In the genomic region with DNA sequence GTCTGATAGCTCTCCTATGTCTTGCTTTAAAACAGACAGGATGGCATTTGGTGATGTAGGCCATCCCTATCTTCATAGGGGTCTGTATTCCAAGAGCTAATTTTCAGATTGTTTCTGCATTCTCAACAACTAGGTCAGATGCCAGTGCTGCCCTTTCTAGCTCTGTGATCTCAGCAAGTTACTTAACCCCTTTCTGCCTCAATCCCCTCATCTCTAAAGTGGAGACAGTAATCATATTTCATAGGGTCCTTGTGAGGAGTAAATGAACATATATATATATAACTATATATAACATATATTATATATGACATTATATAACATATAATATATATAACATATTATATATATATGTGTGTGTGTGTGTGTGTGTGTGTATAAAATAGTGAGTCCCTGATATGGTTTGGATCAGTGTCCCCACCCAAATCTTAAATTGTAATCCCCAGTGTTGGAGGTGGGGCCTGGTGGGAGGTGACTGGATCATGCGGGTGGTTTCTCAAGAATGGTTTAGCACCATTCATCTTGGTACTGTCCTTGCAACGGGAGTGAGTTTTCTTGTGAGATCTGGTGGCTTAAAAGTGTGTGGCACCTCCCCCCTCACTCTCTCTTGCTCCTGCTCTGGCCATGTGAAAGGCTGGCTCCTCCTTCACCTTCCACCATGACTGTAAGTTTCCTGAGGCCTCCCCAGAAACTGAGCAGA, we compare ENCODE assay signal across 13 cellular contexts. TPM values are rescaled to one million over a fixed set of nuclear protein-coding genes. Genes with fewer than 3 reads are reported as not detected.
A peak's percentile ranks its signal among the peaks of the same experiment; 100 is the strongest.
DNase-seq lines count a peak whose midpoint lies in the region; ATAC-seq and TF ChIP-seq lines count a peak whose summit lies in the region.
"Had no signal": no experiment of that assay in that cellular context is flagged by ENCODE, and none has a peak within 500 bp of the region (broad histone marks: within the 10 kb centered on the region; RNA-seq: fewer than 3 reads in every experiment).

No MANE protein-coding gene starts in this region.

- H3K4me3 Mint-ChIP-seq in IgD-negative memory B cell (peak overlapping the region in 2 of 4 donors; percentile 74 to 83), type B pancreatic cell (no peak overlapping the region)
- H3K4me3 Mint-ChIP-seq in activated T-helper 1 cell treated with anti-CD3 and anti-CD28 coated beads, Interleukin-12 subunit alpha, Interleukin-12 subunit beta, Interleukin-2, Interleukin-4 antibody, amounts not matched to agents 30 ng/mL and 10 ng/mL and 1 ng/mL, durations not matched to agents 14 hours and 24 hours and 36 hours: no peak overlapping the region
- H3K4me3 Mint-ChIP-seq: activated CD4-positive, alpha-beta T cell treated with anti-CD3 and anti-CD28 coated beads for 36 hours had no signal

- H3K36me3 Mint-ChIP-seq in IgD-negative memory B cell (peaks cover 9% of the 10 kb centered on the region), type B pancreatic cell (peaks cover 24% of the 10 kb centered on the region)
- peaks cover 21% of the 10 kb centered on the region for H3K36me3 Mint-ChIP-seq in activated T-helper 1 cell treated with anti-CD3 and anti-CD28 coated beads, Interleukin-12 subunit alpha, Interleukin-12 subunit beta, Interleukin-2, Interleukin-4 antibody, amounts not matched to agents 30 ng/mL and 10 ng/mL and 1 ng/mL, durations not matched to agents 14 hours and 24 hours and 36 hours (ENCODE audit: low read depth)

- no peak overlapping the region for H3K4me3 ChIP-seq in left lung
- H3K4me3 ChIP-seq in subcutaneous abdominal adipose tissue (ENCODE audit: low read depth in 1 of 5, low read length in 5 of 5): peak overlapping the region in 2 of 5 donors; percentile 32 to 51

- peak overlapping the region; percentile 76 to 96 (median 94) for H3K27ac Mint-ChIP-seq in IgD-negative memory B cell
- no peak overlapping the region for H3K27ac Mint-ChIP-seq in type B pancreatic cell
- H3K27ac Mint-ChIP-seq in activated T-helper 1 cell treated with anti-CD3 and anti-CD28 coated beads, Interleukin-12 subunit alpha, Interleukin-12 subunit beta, Interleukin-2, Interleukin-4 antibody, amounts not matched to agents 30 ng/mL and 10 ng/mL and 1 ng/mL, durations not matched to agents 14 hours and 24 hours and 36 hours: no peak overlapping the region

- H3K9ac ChIP-seq in subcutaneous abdominal adipose tissue (ENCODE audit: low read length in 5 of 5): peak overlapping the region in 4 of 5 donors; percentile 48 to 81 (median 64)

- H3K27ac ChIP-seq in cingulate gyrus (ENCODE audit: low read depth, low read length) (peak overlapping the region; percentile 86), left lung (peak overlapping the region; percentile 80 to 81), subcutaneous abdominal adipose tissue (ENCODE audit: low read depth, low read length) (peak overlapping the region; percentile 92)

- peaks cover 0 to 2% (median 0%) of the 10 kb centered on the region in 3 donors for H3K9me3 Mint-ChIP-seq in IgD-negative memory B cell
- no peaks in the 10 kb centered on the region for H3K9me3 Mint-ChIP-seq in type B pancreatic cell
- H3K9me3 Mint-ChIP-seq in activated T-helper 1 cell treated with anti-CD3 and anti-CD28 coated beads, Interleukin-12 subunit alpha, Interleukin-12 subunit beta, Interleukin-2, Interleukin-4 antibody, amounts not matched to agents 30 ng/mL and 10 ng/mL and 1 ng/mL, durations not matched to agents 14 hours and 24 hours and 36 hours: peaks cover 4% of the 10 kb centered on the region

- H3K9me3 ChIP-seq in left lung: peaks cover 0 to 3% of the 10 kb centered on the region in 2 donors
- H3K9me3 ChIP-seq in subcutaneous abdominal adipose tissue (ENCODE audit: control insufficient read depth in 5 of 5, low read length in 5 of 5): peaks cover 0 to 5% (median 0%) of the 10 kb centered on the region in 5 donors

- intact Hi-C loops in left lung (cut with DNase I): no loop called here
- intact Hi-C loops in activated T-helper 1 cell treated with anti-CD3 and anti-CD28 coated beads, Interleukin-12 subunit alpha, Interleukin-12 subunit beta, Interleukin-2, Interleukin-4 antibody, amounts not matched to agents 30 ng/mL and 10 ng/mL and 1 ng/mL, durations not matched to agents 14 hours and 24 hours and 36 hours (cut with micrococcal nuclease): loop anchor here (1.0 kb wide), 1 partner anchor 41 kb away; no protein-coding TSS in a partner anchor

- H3K4me1 ChIP-seq in left lung: peaks cover 21 to 90% of the 10 kb centered on the region in 2 donors
- peaks cover 18 to 67% (median 58%) of the 10 kb centered on the region in 5 donors for H3K4me1 ChIP-seq in subcutaneous abdominal adipose tissue (ENCODE audit: control insufficient read depth in 5 of 5, insufficient read depth in 5 of 5, low read length in 5 of 5)

- DNase-seq in left lung (no peak), type B pancreatic cell (ENCODE audit: extremely low spot score, unreplicated experiment) (no peak), D341Med (ENCODE audit: low spot score) (no peak)
- no peak for DNase-seq in activated T-helper 1 cell treated with anti-CD3 and anti-CD28 coated beads, Interleukin-12 subunit alpha, Interleukin-12 subunit beta, Interleukin-2, Interleukin-4 antibody, amounts not matched to agents 30 ng/mL and 10 ng/mL and 1 ng/mL, durations not matched to agents 14 hours and 24 hours and 36 hours (ENCODE audit: low spot score)
- DNase-seq: activated CD4-positive, alpha-beta T cell treated with anti-CD3 and anti-CD28 coated beads for 36 hours; activated gamma-delta T cell treated with Interleukin-2 at 50 U/mL for 16 hours; cortex of kidney; NCI-H2227 treated with DMSO at 0.1 percent for 48 hours; stimulated activated naive CD4-positive, alpha-beta T cell had no signal

- H3K27me3 ChIP-seq in left lung (no peaks in the 10 kb centered on the region), subcutaneous abdominal adipose tissue (ENCODE audit: control insufficient read depth in 5 of 5, insufficient read depth in 4 of 5, low read length in 5 of 5) (peaks cover 0 to 4% (median 0%) of the 10 kb centered on the region in 5 donors)

- H3K27me3 Mint-ChIP-seq in IgD-negative memory B cell (no peaks in the 10 kb centered on the region), type B pancreatic cell (no peaks in the 10 kb centered on the region)
- H3K27me3 Mint-ChIP-seq in activated T-helper 1 cell treated with anti-CD3 and anti-CD28 coated beads, Interleukin-12 subunit alpha, Interleukin-12 subunit beta, Interleukin-2, Interleukin-4 antibody, amounts not matched to agents 30 ng/mL and 10 ng/mL and 1 ng/mL, durations not matched to agents 14 hours and 24 hours and 36 hours (ENCODE audit: insufficient read depth): peaks cover 3% of the 10 kb centered on the region
- H3K27me3 Mint-ChIP-seq: activated CD4-positive, alpha-beta T cell treated with anti-CD3 and anti-CD28 coated beads for 36 hours had no signal

- TF ChIP-seq CTCF in left lung (IDR thresholded peaks at IDR 0.05) (no peak), type B pancreatic cell (conservative IDR thresholded peaks at IDR 0.05) (no peak)

- H3K4me1 Mint-ChIP-seq in IgD-negative memory B cell (peaks cover 30 to 63% (median 57%) of the 10 kb centered on the region in 3 donors), type B pancreatic cell (ENCODE audit: unreplicated experiment) (peaks cover 46% of the 10 kb centered on the region)
- H3K4me1 Mint-ChIP-seq in activated T-helper 1 cell treated with anti-CD3 and anti-CD28 coated beads, Interleukin-12 subunit alpha, Interleukin-12 subunit beta, Interleukin-2, Interleukin-4 antibody, amounts not matched to agents 30 ng/mL and 10 ng/mL and 1 ng/mL, durations not matched to agents 14 hours and 24 hours and 36 hours (ENCODE audit: low read depth): peaks cover 64% of the 10 kb centered on the region

- ATAC-seq in left lung (peak; percentile 45), HG03457 (IDR thresholded peaks at IDR 0.05; ENCODE audit: unreplicated experiment) (no peak)
- ATAC-seq: activated CD4-positive, alpha-beta T cell treated with anti-CD3 and anti-CD28 coated beads for 36 hours had no signal

- no peaks in the 10 kb centered on the region for H3K36me3 ChIP-seq in left lung
- H3K36me3 ChIP-seq in subcutaneous abdominal adipose tissue (ENCODE audit: control insufficient read depth in 5 of 5, insufficient read depth in 5 of 5, low read length in 5 of 5): peaks cover 0 to 5% (median 0%) of the 10 kb centered on the region in 5 donors

RNA-seq across cellular contexts. Expression of gene HIPK2, which starts 45.2 kb away (rescaled TPM):
- 5.5 TPM for polyA plus RNA-seq in IgD-negative memory B cell
- total RNA-seq in left lung (10 to 100 TPM; 42.8 to 61.8 TPM), type B pancreatic cell (ENCODE audit: low replicate concordance) (84.7 and 89.1 TPM in 2 replicates)
- 28.3 and 29.2 TPM in 2 replicates for total RNA-seq in activated T-helper 1 cell treated with anti-CD3 and anti-CD28 coated beads, Interleukin-12 subunit alpha, Interleukin-12 subunit beta, Interleukin-2, Interleukin-4 antibody, amounts not matched to agents 30 ng/mL and 10 ng/mL and 1 ng/mL, durations not matched to agents 14 hours and 24 hours and 36 hours

Comparison
In these comparisons a context has a peak if more than half of its experiments do, and no peak if none do; other contexts are left out.
1. H3K27ac Mint-ChIP-seq: peak in IgD-negative memory B cell (3 of 3); none in type B pancreatic cell (single experiment) and activated T-helper 1 cell treated with anti-CD3 and anti-CD28 coated beads, Interleukin-12 subunit alpha, Interleukin-12 subunit beta, Interleukin-2, Interleukin-4 antibody, amounts not matched to agents 30 ng/mL and 10 ng/mL and 1 ng/mL, durations not matched to agents 14 hours and 24 hours and 36 hours (single experiment).
2. Peak in every context shown above with its lines, with median percentiles within 50 percentile points of each other: H3K27ac ChIP-seq.